2 cellular contexts compared by ENCODE assay signal in the genomic region with DNA sequence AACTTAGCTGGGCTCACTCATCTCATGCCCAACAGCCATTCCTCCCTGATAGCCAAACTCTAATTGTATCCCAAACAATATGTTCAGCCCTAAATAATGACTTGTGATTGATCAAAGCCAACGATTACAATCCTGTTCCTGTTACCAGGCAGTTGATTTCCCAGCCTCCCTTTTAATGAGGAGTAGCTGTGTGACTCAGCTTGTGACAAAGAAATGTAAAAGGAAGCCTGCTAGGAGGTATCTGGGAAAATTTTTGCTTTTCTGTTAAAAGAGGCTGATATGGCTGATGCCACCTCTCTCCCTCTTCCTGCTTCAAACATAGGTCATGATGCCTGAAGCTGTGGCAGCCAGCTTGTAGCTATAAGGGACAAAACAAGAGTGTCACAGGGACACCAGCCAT.
TF ChIP-seq lines count a peak whose summit lies in the region.

No MANE protein-coding gene starts in this region.

TF ChIP-seq in SK-N-SH, 30 proteins besides CTCF, POLR2A, EP300 and RAD21 (continued from another document):
- no peak for TF ChIP-seq TEAD4 (IDR thresholded peaks at IDR 0.05; ENCODE audit: borderline replicate concordance, insufficient read depth)
- no peak for TF ChIP-seq RFX5 (IDR thresholded peaks at IDR 0.05; ENCODE audit: low read length)
- no peak for TF ChIP-seq FOXM1 (IDR thresholded peaks at IDR 0.05; ENCODE audit: low read depth)
- TF ChIP-seq, protein P1, sequence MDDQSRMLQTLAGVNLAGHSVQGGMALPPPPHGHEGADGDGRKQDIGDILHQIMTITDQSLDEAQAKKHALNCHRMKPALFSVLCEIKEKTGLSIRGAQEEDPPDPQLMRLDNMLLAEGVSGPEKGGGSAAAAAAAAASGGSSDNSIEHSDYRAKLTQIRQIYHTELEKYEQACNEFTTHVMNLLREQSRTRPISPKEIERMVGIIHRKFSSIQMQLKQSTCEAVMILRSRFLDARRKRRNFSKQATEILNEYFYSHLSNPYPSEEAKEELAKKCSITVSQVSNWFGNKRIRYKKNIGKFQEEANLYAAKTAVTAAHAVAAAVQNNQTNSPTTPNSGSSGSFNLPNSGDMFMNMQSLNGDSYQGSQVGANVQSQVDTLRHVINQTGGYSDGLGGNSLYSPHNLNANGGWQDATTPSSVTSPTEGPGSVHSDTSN (IDR thresholded peaks at IDR 0.05): no peak
- no peak for TF ChIP-seq TCF12 (IDR thresholded peaks at IDR 0.05)
- TF ChIP-seq, protein P2, sequence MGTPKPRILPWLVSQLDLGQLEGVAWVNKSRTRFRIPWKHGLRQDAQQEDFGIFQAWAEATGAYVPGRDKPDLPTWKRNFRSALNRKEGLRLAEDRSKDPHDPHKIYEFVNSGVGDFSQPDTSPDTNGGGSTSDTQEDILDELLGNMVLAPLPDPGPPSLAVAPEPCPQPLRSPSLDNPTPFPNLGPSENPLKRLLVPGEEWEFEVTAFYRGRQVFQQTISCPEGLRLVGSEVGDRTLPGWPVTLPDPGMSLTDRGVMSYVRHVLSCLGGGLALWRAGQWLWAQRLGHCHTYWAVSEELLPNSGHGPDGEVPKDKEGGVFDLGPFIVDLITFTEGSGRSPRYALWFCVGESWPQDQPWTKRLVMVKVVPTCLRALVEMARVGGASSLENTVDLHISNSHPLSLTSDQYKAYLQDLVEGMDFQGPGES (IDR thresholded peaks at IDR 0.05; ENCODE audit: low read depth, low read length): no peak
- TF ChIP-seq, protein P3, sequence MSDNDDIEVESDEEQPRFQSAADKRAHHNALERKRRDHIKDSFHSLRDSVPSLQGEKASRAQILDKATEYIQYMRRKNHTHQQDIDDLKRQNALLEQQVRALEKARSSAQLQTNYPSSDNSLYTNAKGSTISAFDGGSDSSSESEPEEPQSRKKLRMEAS (IDR thresholded peaks at IDR 0.05; ENCODE audit: low read depth): no peak
- no peak for TF ChIP-seq JUND (IDR thresholded peaks at IDR 0.05)
- no peak for TF ChIP-seq CHD2 (IDR thresholded peaks at IDR 0.05; ENCODE audit: low read length, partially characterized antibody)

TF ChIP-seq in SK-N-SH treated with all-trans-retinoic acid at 6 μM for 48 hours, 23 proteins besides CTCF, POLR2A, EP300 and RAD21 (continued from another document):
- TF ChIP-seq, protein P4, sequence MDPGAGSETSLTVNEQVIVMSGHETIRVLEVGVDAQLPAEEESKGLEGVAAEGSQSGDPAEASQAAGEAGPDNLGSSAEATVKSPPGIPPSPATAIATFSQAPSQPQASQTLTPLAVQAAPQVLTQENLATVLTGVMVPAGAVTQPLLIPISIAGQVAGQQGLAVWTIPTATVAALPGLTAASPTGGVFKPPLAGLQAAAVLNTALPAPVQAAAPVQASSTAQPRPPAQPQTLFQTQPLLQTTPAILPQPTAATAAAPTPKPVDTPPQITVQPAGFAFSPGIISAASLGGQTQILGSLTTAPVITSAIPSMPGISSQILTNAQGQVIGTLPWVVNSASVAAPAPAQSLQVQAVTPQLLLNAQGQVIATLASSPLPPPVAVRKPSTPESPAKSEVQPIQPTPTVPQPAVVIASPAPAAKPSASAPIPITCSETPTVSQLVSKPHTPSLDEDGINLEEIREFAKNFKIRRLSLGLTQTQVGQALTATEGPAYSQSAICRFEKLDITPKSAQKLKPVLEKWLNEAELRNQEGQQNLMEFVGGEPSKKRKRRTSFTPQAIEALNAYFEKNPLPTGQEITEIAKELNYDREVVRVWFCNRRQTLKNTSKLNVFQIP (CRISPR knock-in tag; IDR thresholded peaks at IDR 0.05; ENCODE audit: borderline replicate concordance, low read depth): no peak
- TF ChIP-seq, protein P5, sequence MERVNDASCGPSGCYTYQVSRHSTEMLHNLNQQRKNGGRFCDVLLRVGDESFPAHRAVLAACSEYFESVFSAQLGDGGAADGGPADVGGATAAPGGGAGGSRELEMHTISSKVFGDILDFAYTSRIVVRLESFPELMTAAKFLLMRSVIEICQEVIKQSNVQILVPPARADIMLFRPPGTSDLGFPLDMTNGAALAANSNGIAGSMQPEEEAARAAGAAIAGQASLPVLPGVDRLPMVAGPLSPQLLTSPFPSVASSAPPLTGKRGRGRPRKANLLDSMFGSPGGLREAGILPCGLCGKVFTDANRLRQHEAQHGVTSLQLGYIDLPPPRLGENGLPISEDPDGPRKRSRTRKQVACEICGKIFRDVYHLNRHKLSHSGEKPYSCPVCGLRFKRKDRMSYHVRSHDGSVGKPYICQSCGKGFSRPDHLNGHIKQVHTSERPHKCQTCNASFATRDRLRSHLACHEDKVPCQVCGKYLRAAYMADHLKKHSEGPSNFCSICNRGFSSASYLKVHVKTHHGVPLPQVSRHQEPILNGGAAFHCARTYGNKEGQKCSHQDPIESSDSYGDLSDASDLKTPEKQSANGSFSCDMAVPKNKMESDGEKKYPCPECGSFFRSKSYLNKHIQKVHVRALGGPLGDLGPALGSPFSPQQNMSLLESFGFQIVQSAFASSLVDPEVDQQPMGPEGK (CRISPR knock-in tag; IDR thresholded peaks at IDR 0.05; ENCODE audit: borderline replicate concordance): no peak
- TF ChIP-seq GLIS3 (CRISPR knock-in tag; IDR thresholded peaks at IDR 0.05) (no peak), ZNF70 (CRISPR knock-in tag; IDR thresholded peaks at IDR 0.05) (no peak), TOX (CRISPR knock-in tag; IDR thresholded peaks at IDR 0.05; ENCODE audit: borderline replicate concordance) (no peak), BACH2 (CRISPR knock-in tag; IDR thresholded peaks at IDR 0.05; ENCODE audit: borderline replicate concordance) (no peak), SNAI2 (CRISPR knock-in tag; IDR thresholded peaks at IDR 0.05) (no peak), TCF4 (CRISPR knock-in tag; IDR thresholded peaks at IDR 0.05; ENCODE audit: borderline replicate concordance) (no peak)
- TF ChIP-seq, protein P6, sequence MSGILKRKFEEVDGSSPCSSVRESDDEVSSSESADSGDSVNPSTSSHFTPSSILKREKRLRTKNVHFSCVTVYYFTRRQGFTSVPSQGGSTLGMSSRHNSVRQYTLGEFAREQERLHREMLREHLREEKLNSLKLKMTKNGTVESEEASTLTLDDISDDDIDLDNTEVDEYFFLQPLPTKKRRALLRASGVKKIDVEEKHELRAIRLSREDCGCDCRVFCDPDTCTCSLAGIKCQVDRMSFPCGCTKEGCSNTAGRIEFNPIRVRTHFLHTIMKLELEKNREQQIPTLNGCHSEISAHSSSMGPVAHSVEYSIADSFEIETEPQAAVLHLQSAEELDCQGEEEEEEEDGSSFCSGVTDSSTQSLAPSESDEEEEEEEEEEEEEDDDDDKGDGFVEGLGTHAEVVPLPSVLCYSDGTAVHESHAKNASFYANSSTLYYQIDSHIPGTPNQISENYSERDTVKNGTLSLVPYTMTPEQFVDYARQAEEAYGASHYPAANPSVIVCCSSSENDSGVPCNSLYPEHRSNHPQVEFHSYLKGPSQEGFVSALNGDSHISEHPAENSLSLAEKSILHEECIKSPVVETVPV (CRISPR knock-in tag; IDR thresholded peaks at IDR 0.05): no peak
